In the genomic region with DNA sequence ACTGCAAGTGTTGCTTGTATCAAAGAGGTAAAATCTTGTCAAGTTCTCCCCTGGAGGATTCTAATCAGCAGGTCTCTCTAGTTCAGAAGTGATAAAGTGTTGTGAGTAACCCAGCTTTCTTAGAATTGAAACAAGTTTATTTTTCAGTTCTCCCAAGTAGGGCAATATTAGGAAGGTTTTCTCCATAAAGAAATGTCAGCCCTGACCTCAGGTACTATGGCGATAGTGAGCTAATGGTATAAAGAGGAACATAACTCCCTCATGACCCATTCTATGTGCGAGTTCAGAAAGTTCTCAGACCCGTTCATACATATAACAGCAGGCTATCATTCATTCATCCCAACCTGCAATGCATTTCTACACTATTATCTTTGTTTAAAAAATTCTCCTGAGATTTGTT, we compare ENCODE assay signal across 25 cellular contexts.
DNase-seq lines count a peak whose midpoint lies in the region; ATAC-seq lines count a peak whose summit lies in the region.
"Had no signal": no experiment of that assay in that cellular context is flagged by ENCODE, and none has a peak within 500 bp of the region (broad histone marks: within the 10 kb centered on the region; RNA-seq: fewer than 3 reads in every experiment).

No MANE protein-coding gene starts in this region.

- DNase-seq in stimulated activated naive B cell treated with anti-CD40 and anti-IgM and Interleukin-4, amounts not matched to agents 10 μg/mL and 1 μg/mL and 100 μg/mL, for 72 hours = no peak
- DNase-seq in dermis blood vessel endothelial cell = no peak
- DNase-seq: 8988T; ACHN; AML-193; BE2C; C1 segment of cervical spinal cord; Caco-2; Calu3; CD4-positive, alpha-beta memory T cell; CD4-positive, alpha-beta T cell; CD4-positive, CD25-positive, alpha-beta regulatory T cell; CD8-positive, alpha-beta memory T cell; CD8-positive, alpha-beta T cell; COR-L47; DMS 273 treated with DMSO at 0.1 percent for 48 hours; DMS153; DMS53; DMS79; DMS79 treated with DMSO at 0.1 percent for 48 hours; DND-41; EL had no signal

- peaks cover 15 to 18% of the 10 kb centered on the region in 2 donors for H3K27me3 Mint-ChIP-seq in stimulated activated naive B cell treated with anti-CD40 and anti-IgM and Interleukin-4, amounts not matched to agents 10 μg/mL and 1 μg/mL and 100 μg/mL, for 72 hours
- H3K27me3 Mint-ChIP-seq: CD4-positive, alpha-beta memory T cell; CD4-positive, alpha-beta T cell; CD4-positive, CD25-positive, alpha-beta regulatory T cell had no signal

- H3K4me3 Mint-ChIP-seq in stimulated activated naive B cell treated with anti-CD40 and anti-IgM and Interleukin-4, amounts not matched to agents 10 μg/mL and 1 μg/mL and 100 μg/mL, for 72 hours = no peak overlapping the region
- H3K4me3 Mint-ChIP-seq: B cell; CD14-positive monocyte; CD4-positive, alpha-beta memory T cell; CD4-positive, alpha-beta T cell; CD4-positive, CD25-positive, alpha-beta regulatory T cell; CD8-positive, alpha-beta memory T cell; CD8-positive, alpha-beta T cell had no signal

- H3K36me3 Mint-ChIP-seq in stimulated activated naive B cell treated with anti-CD40 and anti-IgM and Interleukin-4, amounts not matched to agents 10 μg/mL and 1 μg/mL and 100 μg/mL, for 72 hours = peaks cover 0 to 11% of the 10 kb centered on the region in 2 donors
- H3K36me3 Mint-ChIP-seq: CD14-positive monocyte; CD4-positive, CD25-positive, alpha-beta regulatory T cell; CD8-positive, alpha-beta T cell had no signal

- H3K9me3 Mint-ChIP-seq in stimulated activated naive B cell treated with anti-CD40 and anti-IgM and Interleukin-4, amounts not matched to agents 10 μg/mL and 1 μg/mL and 100 μg/mL, for 72 hours = peaks cover 15 to 16% of the 10 kb centered on the region in 2 donors

- no peak overlapping the region for H3K27ac Mint-ChIP-seq in stimulated activated naive B cell treated with anti-CD40 and anti-IgM and Interleukin-4, amounts not matched to agents 10 μg/mL and 1 μg/mL and 100 μg/mL, for 72 hours
- H3K27ac Mint-ChIP-seq: B cell; CD14-positive monocyte; CD4-positive, alpha-beta memory T cell; CD4-positive, alpha-beta T cell; CD4-positive, CD25-positive, alpha-beta regulatory T cell; CD8-positive, alpha-beta memory T cell; CD8-positive, alpha-beta T cell had no signal

- peak; percentile 51 for ATAC-seq in stimulated activated naive B cell treated with anti-CD40 and anti-IgM and Interleukin-4, amounts not matched to agents 10 μg/mL and 1 μg/mL and 100 μg/mL, for 72 hours (replicated peaks)
- ATAC-seq: A549; CD8-positive, alpha-beta T cell had no signal

- H3K4me1 Mint-ChIP-seq in stimulated activated naive B cell treated with anti-CD40 and anti-IgM and Interleukin-4, amounts not matched to agents 10 μg/mL and 1 μg/mL and 100 μg/mL, for 72 hours = no peaks in the 10 kb centered on the region
- H3K4me1 Mint-ChIP-seq: B cell; CD14-positive monocyte; CD4-positive, alpha-beta memory T cell; CD4-positive, CD25-positive, alpha-beta regulatory T cell; CD8-positive, alpha-beta memory T cell had no signal
